ENCODE assay signal across 2 cellular contexts in the genomic region with DNA sequence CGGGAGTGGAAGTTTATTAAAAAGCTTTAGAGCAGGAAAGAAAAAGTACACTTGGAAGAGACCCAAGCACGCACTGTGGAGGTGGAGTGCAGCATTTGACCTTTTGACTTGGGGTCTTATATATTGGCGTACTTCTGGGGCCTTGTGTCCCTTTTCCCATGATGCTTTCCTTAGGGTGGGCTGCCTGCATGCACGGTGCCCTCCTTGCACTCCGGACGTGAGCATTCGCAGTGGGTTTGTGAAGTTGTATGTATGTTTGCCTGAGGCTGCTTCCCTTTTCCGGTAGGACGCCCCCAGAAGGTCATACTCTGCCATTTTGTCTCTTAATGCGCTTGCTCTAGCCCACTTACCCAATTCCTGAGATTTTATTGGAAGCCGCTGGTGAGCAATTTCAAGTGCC.
TF ChIP-seq lines count a peak whose summit lies in the region.

No MANE protein-coding gene starts in this region.

TF ChIP-seq in K562, 482 proteins besides CTCF, POLR2A, EP300 and RAD21:
- TF ChIP-seq, protein P1, sequence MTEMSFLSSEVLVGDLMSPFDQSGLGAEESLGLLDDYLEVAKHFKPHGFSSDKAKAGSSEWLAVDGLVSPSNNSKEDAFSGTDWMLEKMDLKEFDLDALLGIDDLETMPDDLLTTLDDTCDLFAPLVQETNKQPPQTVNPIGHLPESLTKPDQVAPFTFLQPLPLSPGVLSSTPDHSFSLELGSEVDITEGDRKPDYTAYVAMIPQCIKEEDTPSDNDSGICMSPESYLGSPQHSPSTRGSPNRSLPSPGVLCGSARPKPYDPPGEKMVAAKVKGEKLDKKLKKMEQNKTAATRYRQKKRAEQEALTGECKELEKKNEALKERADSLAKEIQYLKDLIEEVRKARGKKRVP (CRISPR knock-in tag; IDR thresholded peaks at IDR 0.05) = no peak
- TF ChIP-seq SMAD4 (CRISPR knock-in tag; conservative IDR thresholded peaks at IDR 0.05) (peak; percentile 59), CXXC5 (CRISPR knock-in tag; IDR thresholded peaks at IDR 0.05) (peak; percentile 49; the same call in 1 of the 2 replicates)
TF ChIP-seq in K562: peak in this region for 2.

TF ChIP-seq in SK-N-SH treated with all-trans-retinoic acid at 6 μM for 48 hours, 23 proteins besides CTCF, POLR2A, EP300 and RAD21:
- TF ChIP-seq, protein P2, sequence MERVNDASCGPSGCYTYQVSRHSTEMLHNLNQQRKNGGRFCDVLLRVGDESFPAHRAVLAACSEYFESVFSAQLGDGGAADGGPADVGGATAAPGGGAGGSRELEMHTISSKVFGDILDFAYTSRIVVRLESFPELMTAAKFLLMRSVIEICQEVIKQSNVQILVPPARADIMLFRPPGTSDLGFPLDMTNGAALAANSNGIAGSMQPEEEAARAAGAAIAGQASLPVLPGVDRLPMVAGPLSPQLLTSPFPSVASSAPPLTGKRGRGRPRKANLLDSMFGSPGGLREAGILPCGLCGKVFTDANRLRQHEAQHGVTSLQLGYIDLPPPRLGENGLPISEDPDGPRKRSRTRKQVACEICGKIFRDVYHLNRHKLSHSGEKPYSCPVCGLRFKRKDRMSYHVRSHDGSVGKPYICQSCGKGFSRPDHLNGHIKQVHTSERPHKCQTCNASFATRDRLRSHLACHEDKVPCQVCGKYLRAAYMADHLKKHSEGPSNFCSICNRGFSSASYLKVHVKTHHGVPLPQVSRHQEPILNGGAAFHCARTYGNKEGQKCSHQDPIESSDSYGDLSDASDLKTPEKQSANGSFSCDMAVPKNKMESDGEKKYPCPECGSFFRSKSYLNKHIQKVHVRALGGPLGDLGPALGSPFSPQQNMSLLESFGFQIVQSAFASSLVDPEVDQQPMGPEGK (CRISPR knock-in tag; IDR thresholded peaks at IDR 0.05; ENCODE audit: borderline replicate concordance) = no peak
- TF ChIP-seq ZFP30 (CRISPR knock-in tag; IDR thresholded peaks at IDR 0.05) = no peak
- no peak for TF ChIP-seq ZNF8 (CRISPR knock-in tag; IDR thresholded peaks at IDR 0.05)
- TF ChIP-seq TCF4 (CRISPR knock-in tag; IDR thresholded peaks at IDR 0.05; ENCODE audit: borderline replicate concordance) = no peak
